Comparison of ENCODE assay signal across 8 cellular contexts in genomic region chr10:101060036-101060950, GRCh38. TPM values are rescaled to one million over a fixed set of nuclear protein-coding genes. Genes with fewer than 3 reads are reported as not detected.
DNase-seq lines count a peak whose midpoint lies in the region; ATAC-seq and TF ChIP-seq lines count a peak whose summit lies in the region.

No MANE protein-coding gene starts in this region.

- H3K36me3 ChIP-seq in heart left ventricle: no peaks in the 10 kb centered on the region
- H3K36me3 ChIP-seq in upper lobe of left lung: no peaks in the 10 kb centered on the region

- H3K9me3 Mint-ChIP-seq in activated naive CD8-positive, alpha-beta T cell treated with anti-CD3 and anti-CD28 coated beads, Interleukin-2, amount 50 U/mL, for 24 hours: no peaks in the 10 kb centered on the region

- H3K27ac ChIP-seq in heart left ventricle: peak overlapping the region; percentile 92 to 100 (median 98)
- peak overlapping the region; percentile 96 to 98 (median 98) for H3K27ac ChIP-seq in upper lobe of left lung

- peaks cover 0 to 50% (median 36%) of the 10 kb centered on the region in 12 donors for H3K4me1 ChIP-seq in heart left ventricle
- peaks cover 32 to 53% (median 39%) of the 10 kb centered on the region in 4 donors for H3K4me1 ChIP-seq in upper lobe of left lung

- peak overlapping the region; percentile 84 for H3K4me3 Mint-ChIP-seq in activated naive CD8-positive, alpha-beta T cell treated with anti-CD3 and anti-CD28 coated beads, Interleukin-2, amount 50 U/mL, for 24 hours

- ATAC-seq in HG02642 (IDR thresholded peaks at IDR 0.05; ENCODE audit: poor library complexity, unreplicated experiment) (peak; percentile 43), heart left ventricle (peak; percentile 72 to 79 (median 76)), upper lobe of left lung (ENCODE audit: low FRiP score in 2 of 2) (peak; percentile 86 to 87)
- ATAC-seq in activated naive CD8-positive, alpha-beta T cell treated with anti-CD3 and anti-CD28 coated beads, Interleukin-2, amount 50 U/mL, for 24 hours: peak; percentile 74

- H3K27ac Mint-ChIP-seq in activated naive CD8-positive, alpha-beta T cell treated with anti-CD3 and anti-CD28 coated beads, Interleukin-2, amount 50 U/mL, for 24 hours: peak overlapping the region; percentile 98

- intact Hi-C loops in heart left ventricle (cut with DNase I): loop anchor here in 4 of 10 donors (2.0 to 10.0 kb wide), 4 partner anchors 17 to 65 kb away; partner anchors contain the start of gene LZTS2 (in 3 of the 4)
- intact Hi-C loops in posterior vena cava (cut with DNase I): no loop called here

- H3K27me3 Mint-ChIP-seq in activated naive CD8-positive, alpha-beta T cell treated with anti-CD3 and anti-CD28 coated beads, Interleukin-2, amount 50 U/mL, for 24 hours: peaks cover 22% of the 10 kb centered on the region

- no peak for TF ChIP-seq EP300 in upper lobe of left lung (IDR thresholded peaks at IDR 0.05)

- TF ChIP-seq CTCF in GM12801 (IDR thresholded peaks at IDR 0.05; ENCODE audit: extremely low read depth, insufficient read length) (peak; percentile 44), heart left ventricle (IDR thresholded peaks at IDR 0.05) (peak; percentile 81 to 96 (median 88)), upper lobe of left lung (IDR thresholded peaks at IDR 0.05) (peak; percentile 65 to 81 (median 78))

- H3K36me3 Mint-ChIP-seq in activated naive CD8-positive, alpha-beta T cell treated with anti-CD3 and anti-CD28 coated beads, Interleukin-2, amount 50 U/mL, for 24 hours (ENCODE audit: low read depth): no peaks in the 10 kb centered on the region

- H3K9me3 ChIP-seq in heart left ventricle (no peaks in the 10 kb centered on the region), upper lobe of left lung (no peaks in the 10 kb centered on the region)

- peak overlapping the region; percentile 59 to 88 (median 78) for H3K4me3 ChIP-seq in heart left ventricle
- H3K4me3 ChIP-seq in upper lobe of left lung: peak overlapping the region; percentile 51 to 78 (median 64)

- peak; percentile 79 for DNase-seq in NCI-H1105 (lab: John Stamatoyannopoulos, UW)
- peak; percentile 92 for DNase-seq in SKM-1 treated with dmso at 0.1 percent for 144 hours (lab: John Stamatoyannopoulos, UW; ENCODE audit: unreplicated experiment)
- DNase-seq in activated naive CD8-positive, alpha-beta T cell treated with anti-CD3 and anti-CD28 coated beads, Interleukin-2, amount 50 U/mL, for 24 hours: peak; percentile 95
- DNase-seq in heart left ventricle: peak; percentile 89 to 96 (median 93)
- DNase-seq in posterior vena cava (ENCODE audit: low spot score): peak; percentile 97
- DNase-seq in upper lobe of left lung: peak in 1 of 2 donors; percentile 94

- H3K4me1 Mint-ChIP-seq in activated naive CD8-positive, alpha-beta T cell treated with anti-CD3 and anti-CD28 coated beads, Interleukin-2, amount 50 U/mL, for 24 hours: peaks cover 29% of the 10 kb centered on the region

- peaks cover 0 to 19% (median 0%) of the 10 kb centered on the region in 9 donors for H3K27me3 ChIP-seq in heart left ventricle
- peaks cover 0 to 8% (median 5%) of the 10 kb centered on the region in 4 donors for H3K27me3 ChIP-seq in upper lobe of left lung

- TF ChIP-seq POLR2A in heart left ventricle (IDR thresholded peaks at IDR 0.05): no peak
- no peak for TF ChIP-seq POLR2A in upper lobe of left lung (IDR thresholded peaks at IDR 0.05)

- 0 to 1% (median 0%) methylated on average over 36 to 37 of the region's 37 CpGs for WGBS in heart left ventricle, 4 donors
- WGBS in upper lobe of left lung, 2 donors: 0 to 1% methylated on average over 36 to 37 of the region's 37 CpGs

RNA-seq across cellular contexts. Expression of gene KAZALD1, which starts 1.5 kb away (rescaled TPM):
- 10 to 100 TPM in 2 of 9 donors, 1 to 10 TPM in 7; 1.9 to 11.1 (median 6.1) TPM for total RNA-seq in heart left ventricle
- polyA plus RNA-seq in heart left ventricle: 10 to 100 TPM in 1 of 2 donors, 1 to 10 TPM in 1; 10.0 to 10.6 TPM
- total RNA-seq in posterior vena cava: 1 to 10 TPM; 6.5 to 9.3 TPM
- total RNA-seq in upper lobe of left lung: 10 to 100 TPM in 3 of 6 donors, 1 to 10 TPM in 3; 3.8 to 11.9 (median 9.8) TPM

RNA-seq across cellular contexts. Expression of gene SFXN3, which starts 29.3 kb away (rescaled TPM):
- total RNA-seq in heart left ventricle (10 to 100 TPM; 12.1 to 37.4 (median 17.8) TPM), posterior vena cava (10 to 100 TPM; 72.7 to 79.5 TPM), upper lobe of left lung (100 to 1,000 TPM in 3 of 6 donors, 10 to 100 TPM in 3; 59.6 to 360 (median 100) TPM)
- polyA plus RNA-seq in heart left ventricle: 10 to 100 TPM; 11.7 to 23.5 TPM

RNA-seq across cellular contexts. Expression of gene PDZD7, which starts 29.4 kb away (rescaled TPM):
- under 1 TPM in 8 of 9 donors, not detected in 1; 0.09 to 0.97 (median 0.35) TPM for total RNA-seq in heart left ventricle
- polyA plus RNA-seq in heart left ventricle: under 1 TPM; 0.15 to 0.27 TPM
- total RNA-seq in posterior vena cava: under 1 TPM; 0.48 to 0.83 TPM
- total RNA-seq in upper lobe of left lung: 1 to 10 TPM in 5 of 6 donors, under 1 TPM in 1; 0.39 to 2.4 (median 1.7) TPM
